In the genomic region with DNA sequence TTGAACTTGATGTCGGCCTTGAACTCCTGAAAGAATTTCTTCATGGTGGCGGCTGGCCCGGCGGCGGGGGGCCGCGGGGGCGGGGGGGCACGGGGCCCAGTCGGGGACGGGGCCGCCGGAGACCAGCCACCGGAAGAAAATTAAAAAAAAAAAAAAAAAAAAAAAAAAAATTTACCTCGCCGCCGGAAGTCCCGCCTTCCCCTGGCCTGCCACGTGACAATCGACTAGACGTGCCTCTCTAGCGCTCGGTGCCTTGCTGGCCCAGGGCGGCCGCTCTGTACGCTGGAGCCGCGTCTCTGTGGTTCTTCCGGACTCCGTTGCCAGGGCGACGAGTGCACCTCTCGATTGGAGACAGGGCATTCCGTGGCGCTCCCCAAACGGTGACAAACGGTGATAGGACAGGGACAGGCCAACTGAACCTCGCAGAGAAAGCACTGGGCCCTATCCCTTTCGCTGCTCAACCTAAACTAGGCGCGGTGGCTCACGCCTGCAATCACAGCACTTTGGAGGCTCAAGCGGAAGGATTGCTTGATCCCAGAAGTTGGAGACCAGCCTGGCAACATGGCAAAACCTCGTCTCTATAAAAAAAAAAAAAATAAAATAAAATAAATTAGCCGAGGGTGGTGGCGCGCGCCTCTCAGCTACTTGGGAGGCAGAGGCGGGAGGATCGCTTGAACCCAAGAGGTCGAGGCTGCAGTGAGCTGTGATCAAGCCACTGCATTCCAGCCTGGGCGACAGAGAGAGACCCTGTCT, we compare ENCODE assay signal across 8 cellular contexts. TPM values are rescaled to one million over a fixed set of nuclear protein-coding genes. Genes with fewer than 3 reads are reported as not detected.
A peak's percentile ranks its signal among the peaks of the same experiment; 100 is the strongest.
DNase-seq lines count a peak whose midpoint lies in the region; ATAC-seq, FAIRE-seq and TF ChIP-seq lines count a peak whose summit lies in the region.

A gene with protein sequence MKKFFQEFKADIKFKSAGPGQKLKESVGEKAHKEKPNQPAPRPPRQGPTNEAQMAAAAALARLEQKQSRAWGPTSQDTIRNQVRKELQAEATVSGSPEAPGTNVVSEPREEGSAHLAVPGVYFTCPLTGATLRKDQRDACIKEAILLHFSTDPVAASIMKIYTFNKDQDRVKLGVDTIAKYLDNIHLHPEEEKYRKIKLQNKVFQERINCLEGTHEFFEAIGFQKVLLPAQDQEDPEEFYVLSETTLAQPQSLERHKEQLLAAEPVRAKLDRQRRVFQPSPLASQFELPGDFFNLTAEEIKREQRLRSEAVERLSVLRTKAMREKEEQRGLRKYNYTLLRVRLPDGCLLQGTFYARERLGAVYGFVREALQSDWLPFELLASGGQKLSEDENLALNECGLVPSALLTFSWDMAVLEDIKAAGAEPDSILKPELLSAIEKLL (minus strand): TSS at position 141 of the 753 bp plus-strand sequence. CDS start 97 bp downstream, at position 44.

- H3K27ac ChIP-seq in kidney (ENCODE audit: low read depth in 2 of 2, low read length in 2 of 2), result peak within 1 kb of the TSS; percentile 74 to 78

- H3K36me3 ChIP-seq in kidney (ENCODE audit: control insufficient read depth in 1 of 2, insufficient read depth in 2 of 2, low read length in 2 of 2), result peaks cover 5 to 7% of the 10 kb centered on the region in 2 donors

- H3K4me1 ChIP-seq in kidney (ENCODE audit: control insufficient read depth in 1 of 2, insufficient read depth in 1 of 2, low read depth in 1 of 2, low read length in 2 of 2), result peaks cover 7 to 18% of the 10 kb centered on the region in 2 donors

- TF ChIP-seq CTCF in AG09309 (IDR thresholded peaks at IDR 0.05; ENCODE audit: control insufficient read depth, insufficient read depth, low read depth, low read length, missing control alignments), result no peak
- no peak for TF ChIP-seq CTCF in kidney (IDR thresholded peaks at IDR 0.05; ENCODE audit: borderline replicate concordance, extremely low read depth, insufficient read depth)

- FAIRE-seq in kidney (lab: Jason Lieb, UNC), result peak; percentile 80

- peak; percentile 19 for TF ChIP-seq POLR2A in GM19099 (IDR thresholded peaks at IDR 0.05; ENCODE audit: extremely low read depth, insufficient read length, low read depth)

- H3K4me3 ChIP-seq in AG09309 (ENCODE audit: control insufficient read depth, low read depth, low read length) (peak within 1 kb of the TSS; percentile 97), kidney (ENCODE audit: low read length in 2 of 2) (peak within 1 kb of the TSS; percentile 78 to 92)

- peak within 1 kb of the TSS; percentile 81 to 87 for H3K9ac ChIP-seq in kidney (ENCODE audit: low read length in 2 of 2)

- DNase-seq in AG09309 (ENCODE audit: low read depth) (peak; percentile 97), NCI-H510A (lab: John Stamatoyannopoulos, UW) (peak; percentile 99), cerebellum (ENCODE audit: low spot score) (peak; percentile 99), kidney (peak; percentile 99)
- peak; percentile 95 for DNase-seq in activated CD4-positive, alpha-beta T cell treated with anti-CD3 and anti-CD28 coated beads for 1 hour
- DNase-seq in stimulated activated CD4-positive, alpha-beta T cell treated with anti-CD3 and anti-CD28 coated beads, Interleukin-15, amount 100 ng/mL, for 24 hours, result peak; percentile 98

- intact Hi-C loops in kidney (cut with DNase I), result no loop called here

- no peaks in the 10 kb centered on the region for H3K9me3 ChIP-seq in kidney (ENCODE audit: control insufficient read depth in 1 of 2, low read length in 2 of 2)

- ATAC-seq in HG03432 (IDR thresholded peaks at IDR 0.05; ENCODE audit: unreplicated experiment), result peak; percentile 89

RNA-seq across cellular contexts. Expression of the gene that starts here (rescaled TPM):
- total RNA-seq in cerebellum, result 33.5 TPM
- total RNA-seq in kidney, result 110 TPM
- polyA plus RNA-seq in kidney (ENCODE audit: insufficient read depth, low read depth, low replicate concordance), result 177 TPM

Comparison
In these comparisons a context has a peak if more than half of its experiments do, and no peak if none do; other contexts are left out.
1. Peak in every context shown above with its lines: DNase-seq, ATAC-seq, H3K4me3 ChIP-seq and H3K27ac ChIP-seq.